Comparison of ENCODE assay signal across 8 cellular contexts in genomic region chr7:123557016-123557630, GRCh38. TPM values are rescaled to one million over a fixed set of nuclear protein-coding genes. Genes with fewer than 3 reads are reported as not detected.
DNase-seq lines count a peak whose midpoint lies in the region; ATAC-seq, FAIRE-seq and TF ChIP-seq lines count a peak whose summit lies in the region.

No MANE protein-coding gene starts in this region.

- peak overlapping the region; percentile 82 to 98 (median 94) for H3K27ac ChIP-seq in adrenal gland
- H3K27ac ChIP-seq in uterus, result peak overlapping the region; percentile 88 to 90

- H3K27me3 ChIP-seq in adrenal gland (no peaks in the 10 kb centered on the region), uterus (no peaks in the 10 kb centered on the region)

- no peak for FAIRE-seq in RCC 7860 (lab: Jason Lieb, UNC)

- TF ChIP-seq POLR2A in adrenal gland (IDR thresholded peaks at IDR 0.05), result no peak
- TF ChIP-seq POLR2A in uterus (IDR thresholded peaks at IDR 0.05), result no peak

- WGBS in adrenal gland, 4 donors, result 1 to 2% (median 1%) methylated on average over 18 to 21 of the region's 21 CpGs

- DNase-seq in adrenal gland (peak in 1 of 7 donors; percentile 19), kidney glomerular epithelial cell (lab: John Stamatoyannopoulos, UW) (peak; percentile 59), uterus (no peak), NCI-H146 (lab: John Stamatoyannopoulos, UW) (no peak), RCC 7860 (ENCODE audit: low spot score) (no peak)
- DNase-seq in NK-92 treated with Interleukin-12 subunit alpha and Interleukin-12 subunit beta, amount 100 ng/mL, for 24 hours (lab: John Stamatoyannopoulos, UW), result no peak

- H3K4me1 ChIP-seq in ES-I3 (ENCODE audit: insufficient read depth, low read length) (no peaks in the 10 kb centered on the region), adrenal gland (replicated peaks in 1 of 2) (peaks cover 8 to 38% of the 10 kb centered on the region in 2 donors), uterus (no peaks in the 10 kb centered on the region)

- H3K4me3 ChIP-seq in adrenal gland, result peak overlapping the region; percentile 77 to 88 (median 80)
- peak overlapping the region; percentile 67 to 87 for H3K4me3 ChIP-seq in uterus

- no peaks in the 10 kb centered on the region; the same call in 1 of the 2 replicates for H3K36me3 ChIP-seq in ES-I3 (ENCODE audit: insufficient read depth, low read length)
- peaks cover 0 to 6% of the 10 kb centered on the region in 2 donors for H3K36me3 ChIP-seq in adrenal gland (replicated peaks in 1 of 2)
- H3K36me3 ChIP-seq in uterus, result no peaks in the 10 kb centered on the region

- peak overlapping the region; percentile 85 for H3K9ac ChIP-seq in ES-I3 (ENCODE audit: low read depth, low read length)

- TF ChIP-seq CTCF in adrenal gland (IDR thresholded peaks at IDR 0.05), result no peak
- no peak for TF ChIP-seq CTCF in uterus (IDR thresholded peaks at IDR 0.05)

- peak; percentile 3 for ATAC-seq in HG02973 (IDR thresholded peaks at IDR 0.05; ENCODE audit: unreplicated experiment)

- intact Hi-C loops in adrenal gland (cut with DNase I), result no loop called here
- intact Hi-C loops in uterus (cut with DNase I; ENCODE audit: low total_unique reads), result no loop called here

- H3K9me3 ChIP-seq in ES-I3 (ENCODE audit: control insufficient read depth, insufficient read depth, low read length) (no peaks in the 10 kb centered on the region), adrenal gland (replicated peaks in 1 of 3) (no peaks in the 10 kb centered on the region), uterus (no peaks in the 10 kb centered on the region)

RNA-seq across cellular contexts. Expression of gene NDUFA5, which starts 0.5 kb away (rescaled TPM):
- total RNA-seq in adrenal gland, result 100 to 1,000 TPM in 5 of 8 donors, 10 to 100 TPM in 3; 39.4 to 164 (median 105) TPM
- 100 to 1,000 TPM; 217 to 289 (median 271) TPM for polyA plus RNA-seq in adrenal gland
- total RNA-seq in uterus, result 10 to 100 TPM; 27.2 to 97.6 (median 85.0) TPM

RNA-seq across cellular contexts. Expression of gene IQUB, which starts 22.7 kb away (rescaled TPM):
- total RNA-seq in adrenal gland (1 to 10 TPM in 7 of 8 donors, under 1 TPM in 1; 0.86 to 3.9 (median 1.6) TPM), uterus (1 to 10 TPM in 3 of 4 donors, not detected in 1; 2.4 to 9.9 (median 6.1) TPM)
- polyA plus RNA-seq in adrenal gland, result under 1 TPM; 0.54 to 0.99 (median 0.64) TPM

RNA-seq across cellular contexts. Expression of gene ASB15, which starts 44.5 kb away (rescaled TPM):
- total RNA-seq in adrenal gland (not detected), uterus (not detected)
- not detected for polyA plus RNA-seq in adrenal gland
